ENCODE assay signal across 19 cellular contexts in genomic region chr18:79512461-79513380, GRCh38.
DNase-seq lines count a peak whose midpoint lies in the region; ATAC-seq and TF ChIP-seq lines count a peak whose summit lies in the region.
"Had no signal": no experiment of that assay in that cellular context is flagged by ENCODE, and none has a peak within 500 bp of the region (broad histone marks: within the 10 kb centered on the region; RNA-seq: fewer than 3 reads in every experiment).

No MANE protein-coding gene starts in this region.

- H3K9me3 ChIP-seq in body of pancreas, result no peaks in the 10 kb centered on the region
- H3K9me3 ChIP-seq: A549 had no signal

- peaks cover 37% of the 10 kb centered on the region for H3K4me1 Mint-ChIP-seq in activated CD4-positive, alpha-beta T cell treated with anti-CD3 and anti-CD28 coated beads for 36 hours
- H3K4me1 Mint-ChIP-seq in IgD-negative memory B cell, result peaks cover 34 to 43% (median 41%) of the 10 kb centered on the region in 3 donors

- CTCF ChIA-PET in activated CD4-positive, alpha-beta T cell treated with anti-CD3 and anti-CD28 coated beads for 36 hours (lab: Charles Lee), result no interaction called here

- ATAC-seq in activated CD4-positive, alpha-beta T cell treated with anti-CD3 and anti-CD28 coated beads for 36 hours, result no peak
- ATAC-seq in body of pancreas, result no peak
- no peak for ATAC-seq in sciatic nerve
- ATAC-seq in HG03097 (IDR thresholded peaks at IDR 0.05; ENCODE audit: low FRiP score, unreplicated experiment), result no peak
- ATAC-seq in GM18870 (IDR thresholded peaks at IDR 0.05; ENCODE audit: unreplicated experiment), result no peak
- ATAC-seq: A549 had no signal

- H3K4me1 ChIP-seq in body of pancreas, result peaks cover 8% of the 10 kb centered on the region
- H3K4me1 ChIP-seq: A549 had no signal

- POLR2A ChIA-PET in activated CD4-positive, alpha-beta T cell treated with anti-CD3 and anti-CD28 coated beads for 36 hours (lab: Charles Lee), result no interaction called here

- peak; percentile 6 for DNase-seq in activated CD4-positive, alpha-beta T cell treated with anti-CD3 and anti-CD28 coated beads for 36 hours
- no peak for DNase-seq in activated CD4-positive, alpha-beta T cell treated with anti-CD3 and anti-CD28 coated beads, Interleukin-2, amount 50 U/mL, for 4 hours
- peak in 3 of 4 donors; percentile 2 to 8 (median 6) for DNase-seq in body of pancreas
- DNase-seq in sciatic nerve (ENCODE audit: low spot score), result peak; percentile 56
- DNase-seq in mucosa of gallbladder (ENCODE audit: low spot score), result no peak
- DNase-seq: foreskin melanocyte, GOT3, mesendoderm, NCI-H2107, NCI-H774, small intestine, T-helper 2 cell had no signal

- no peak overlapping the region for H3K27ac Mint-ChIP-seq in activated CD4-positive, alpha-beta T cell treated with anti-CD3 and anti-CD28 coated beads for 36 hours
- peak overlapping the region in 2 of 3 donors; percentile 23 to 39 for H3K27ac Mint-ChIP-seq in IgD-negative memory B cell
- H3K27ac Mint-ChIP-seq: CD4-positive, alpha-beta T cell had no signal

- no peak for TF ChIP-seq POLR2A in body of pancreas (IDR thresholded peaks at IDR 0.05)

- no peak overlapping the region for H3K27ac ChIP-seq in body of pancreas
- H3K27ac ChIP-seq: A549, cardiac muscle cell, RWPE1 had no signal

- H3K36me3 Mint-ChIP-seq in activated CD4-positive, alpha-beta T cell treated with anti-CD3 and anti-CD28 coated beads for 36 hours (ENCODE audit: low read depth), result peaks cover 38% of the 10 kb centered on the region
- H3K36me3 Mint-ChIP-seq in IgD-negative memory B cell, result no peaks in the 10 kb centered on the region

- no peaks in the 10 kb centered on the region for H3K9me3 Mint-ChIP-seq in activated CD4-positive, alpha-beta T cell treated with anti-CD3 and anti-CD28 coated beads for 36 hours (ENCODE audit: low read depth)
- H3K9me3 Mint-ChIP-seq in IgD-negative memory B cell, result no peaks in the 10 kb centered on the region
- H3K9me3 Mint-ChIP-seq: CD4-positive, alpha-beta T cell had no signal

- no peaks in the 10 kb centered on the region for H3K27me3 ChIP-seq in body of pancreas
- H3K27me3 ChIP-seq: cardiac muscle cell had no signal

- H3K4me3 Mint-ChIP-seq in activated CD4-positive, alpha-beta T cell treated with anti-CD3 and anti-CD28 coated beads for 36 hours, result no peak overlapping the region
- no peak overlapping the region for H3K4me3 Mint-ChIP-seq in IgD-negative memory B cell
- H3K4me3 Mint-ChIP-seq: CD4-positive, alpha-beta T cell had no signal

- H3K4me3 ChIP-seq in body of pancreas, result no peak overlapping the region
- H3K4me3 ChIP-seq: A549, cardiac muscle cell had no signal

- no peak for TF ChIP-seq CTCF in body of pancreas (IDR thresholded peaks at IDR 0.05)

- H3K27me3 Mint-ChIP-seq in activated CD4-positive, alpha-beta T cell treated with anti-CD3 and anti-CD28 coated beads for 36 hours, result no peaks in the 10 kb centered on the region
- peaks cover 2% of the 10 kb centered on the region for H3K27me3 Mint-ChIP-seq in IgD-negative memory B cell
- H3K27me3 Mint-ChIP-seq: CD4-positive, alpha-beta T cell had no signal

- intact Hi-C loops in activated CD4-positive, alpha-beta T cell treated with anti-CD3 and anti-CD28 coated beads for 36 hours (cut with DNase I, micrococcal nuclease), result no loop called here
- intact Hi-C loops in body of pancreas (cut with DNase I), result no loop called here
- intact Hi-C loops in sciatic nerve (cut with DNase I), result no loop called here

- no peaks in the 10 kb centered on the region for H3K36me3 ChIP-seq in body of pancreas (replicated peaks in 1 of 2; ENCODE audit: insufficient read depth in 1 of 2, low read depth in 2 of 2)
- H3K36me3 ChIP-seq: cardiac muscle cell had no signal

- WGBS in body of pancreas, 2 donors, result 86 to 88% methylated on average over 37 to 50 of the region's 54 CpGs

Comparison
In these comparisons a context has a peak if more than half of its experiments do, and no peak if none do; other contexts are left out.
1. DNase-seq: peak in activated CD4-positive, alpha-beta T cell treated with anti-CD3 and anti-CD28 coated beads for 36 hours (single experiment), body of pancreas (3 of 4) and sciatic nerve (single experiment); none in activated CD4-positive, alpha-beta T cell treated with anti-CD3 and anti-CD28 coated beads, Interleukin-2, amount 50 U/mL, for 4 hours (0 of 2) and mucosa of gallbladder (single experiment).